ENCODE assay signal across 12 cellular contexts in the genomic region with DNA sequence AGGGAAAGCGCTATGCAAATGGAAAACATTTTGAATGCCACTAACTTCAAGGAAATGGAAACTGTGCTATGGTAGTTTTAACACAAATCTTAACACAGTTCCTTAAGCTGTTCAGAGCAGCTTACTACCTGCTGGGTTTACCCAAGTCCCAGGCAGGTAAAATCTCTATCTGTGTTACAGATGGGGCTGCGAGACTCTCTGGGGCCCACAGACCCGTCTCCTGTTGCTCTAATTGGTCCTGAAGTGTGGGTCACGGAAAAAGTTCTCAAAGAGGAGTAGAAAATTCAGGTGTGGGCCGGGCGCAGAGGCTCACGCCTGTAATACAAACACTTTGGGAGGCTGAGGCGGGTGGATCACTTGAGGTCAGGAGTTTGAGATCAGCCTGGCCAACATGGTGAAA. TPM values are rescaled to one million over a fixed set of nuclear protein-coding genes. Genes with fewer than 3 reads are reported as not detected.
"Had no signal": no experiment of that assay in that cellular context is flagged by ENCODE, and none has a peak within 500 bp of the region (broad histone marks: within the 10 kb centered on the region; RNA-seq: fewer than 3 reads in every experiment).

No MANE protein-coding gene starts in this region.

- H3K4me3 Mint-ChIP-seq: activated naive CD4-positive, alpha-beta T cell treated with anti-CD3 and anti-CD28 coated beads for 36 hours; activated naive CD8-positive, alpha-beta T cell treated with anti-CD3 and anti-CD28 coated beads, Interleukin-2, amount 50 U/mL, for 24 hours; effector memory CD8-positive, alpha-beta T cell; stimulated activated naive B cell treated with anti-CD40 and anti-IgM and Interleukin-4, amounts not matched to agents 10 μg/mL and 1 μg/mL and 100 μg/mL, for 72 hours had no signal

- H3K9me3 ChIP-seq: transverse colon had no signal

- DNase-seq: activated CD4-positive, CD25-positive, alpha-beta regulatory T cell treated with anti-CD3 and anti-CD28 coated beads, Interleukin-2, amount 50 U/mL, for 72 hours; activated naive CD4-positive, alpha-beta T cell treated with anti-CD3 and anti-CD28 coated beads for 36 hours; activated naive CD8-positive, alpha-beta T cell treated with anti-CD3 and anti-CD28 coated beads, Interleukin-2, amount 50 U/mL, for 24 hours; dermis blood vessel endothelial cell; effector memory CD8-positive, alpha-beta T cell; left cardiac atrium; naive thymus-derived CD8-positive, alpha-beta T cell; stimulated activated CD4-positive, alpha-beta T cell treated with anti-CD3 and anti-CD28 coated beads, Interleukin-2, amount 100 ng/mL, for 48 hours; stimulated activated naive B cell treated with anti-CD40 and anti-IgM and Interleukin-4, amounts not matched to agents 10 μg/mL and 1 μg/mL and 100 μg/mL, for 72 hours; transverse colon had no signal

- ATAC-seq: activated naive CD8-positive, alpha-beta T cell treated with anti-CD3 and anti-CD28 coated beads, Interleukin-2, amount 50 U/mL, for 24 hours; effector memory CD8-positive, alpha-beta T cell; left cardiac atrium; naive thymus-derived CD8-positive, alpha-beta T cell; stimulated activated naive B cell treated with anti-CD40 and anti-IgM and Interleukin-4, amounts not matched to agents 10 μg/mL and 1 μg/mL and 100 μg/mL, for 72 hours had no signal

- H3K27ac Mint-ChIP-seq: activated naive CD4-positive, alpha-beta T cell treated with anti-CD3 and anti-CD28 coated beads for 36 hours; activated naive CD8-positive, alpha-beta T cell treated with anti-CD3 and anti-CD28 coated beads, Interleukin-2, amount 50 U/mL, for 24 hours; stimulated activated naive B cell treated with anti-CD40 and anti-IgM and Interleukin-4, amounts not matched to agents 10 μg/mL and 1 μg/mL and 100 μg/mL, for 72 hours had no signal

- H3K4me3 ChIP-seq: transverse colon had no signal

- H3K36me3 ChIP-seq: transverse colon had no signal

- H3K27me3 ChIP-seq: transverse colon had no signal

- H3K9me3 Mint-ChIP-seq: activated naive CD4-positive, alpha-beta T cell treated with anti-CD3 and anti-CD28 coated beads for 36 hours; activated naive CD8-positive, alpha-beta T cell treated with anti-CD3 and anti-CD28 coated beads, Interleukin-2, amount 50 U/mL, for 24 hours; activated T-helper 2 cell treated with anti-CD3 and anti-CD28 coated beads, Interferon-gamma antibody, Interleukin-2, Interleukin-4, amounts not matched to agents 10 μg/mL and 5 μg/mL and 100 μg/mL, durations not matched to agents 14 hours and 24 hours and 36 hours; effector memory CD8-positive, alpha-beta T cell; naive thymus-derived CD8-positive, alpha-beta T cell; stimulated activated naive B cell treated with anti-CD40 and anti-IgM and Interleukin-4, amounts not matched to agents 10 μg/mL and 1 μg/mL and 100 μg/mL, for 72 hours had no signal

- H3K27me3 Mint-ChIP-seq: activated naive CD8-positive, alpha-beta T cell treated with anti-CD3 and anti-CD28 coated beads, Interleukin-2, amount 50 U/mL, for 24 hours; effector memory CD8-positive, alpha-beta T cell; naive thymus-derived CD8-positive, alpha-beta T cell; stimulated activated naive B cell treated with anti-CD40 and anti-IgM and Interleukin-4, amounts not matched to agents 10 μg/mL and 1 μg/mL and 100 μg/mL, for 72 hours had no signal

RNA-seq across cellular contexts. Expression of gene C15orf62, which starts 20.2 kb away (rescaled TPM):
- total RNA-seq: astrocyte had no signal
